ENCODE assay signal across 8 cellular contexts in genomic region chr17:78884148-78884870, GRCh38. TPM values are rescaled to one million over a fixed set of nuclear protein-coding genes. Genes with fewer than 3 reads are reported as not detected.
A peak's percentile ranks its signal among the peaks of the same experiment; 100 is the strongest.
DNase-seq lines count a peak whose midpoint lies in the region; ATAC-seq, FAIRE-seq and TF ChIP-seq lines count a peak whose summit lies in the region.

No MANE protein-coding gene starts in this region.

- H3K27me3 Mint-ChIP-seq in effector memory CD8-positive, alpha-beta T cell = peaks cover 42 to 71% of the 10 kb centered on the region in 2 donors

- TF ChIP-seq POLR2A in GM12892 (IDR thresholded peaks at IDR 0.05; ENCODE audit: low read depth, low read length) = no peak

- H3K36me3 ChIP-seq in duodenal mucosa (ENCODE audit: control insufficient read depth in 1 of 2, insufficient read depth in 2 of 2, low read length in 2 of 2) (no peaks in the 10 kb centered on the region), mesodermal cell (ENCODE audit: control insufficient read depth, insufficient read depth, low read length) (peaks cover 6% of the 10 kb centered on the region), thoracic aorta (no peaks in the 10 kb centered on the region)

- H3K4me1 Mint-ChIP-seq in effector memory CD8-positive, alpha-beta T cell (ENCODE audit: low read depth in 2 of 2) = peaks cover under 1 to 7% of the 10 kb centered on the region in 2 donors

- no peak for FAIRE-seq in GM12892 (lab: Jason Lieb, UNC)

- H3K4me3 ChIP-seq in duodenal mucosa (ENCODE audit: low read depth in 1 of 2, low read length in 2 of 2) (peak overlapping the region; percentile 16 to 32), mesodermal cell (ENCODE audit: extremely low read depth, insufficient read depth, low read length, poor library complexity, severe bottlenecking) (no peak overlapping the region), thoracic aorta (peak overlapping the region; percentile 59)

- peaks cover 37 to 40% of the 10 kb centered on the region in 2 donors for H3K4me1 ChIP-seq in duodenal mucosa (ENCODE audit: control insufficient read depth in 1 of 2, insufficient read depth in 2 of 2, low read length in 2 of 2)
- H3K4me1 ChIP-seq in mesodermal cell (ENCODE audit: control insufficient read depth, insufficient read depth, low read length, poor library complexity, severe bottlenecking) = peaks cover 50% of the 10 kb centered on the region
- H3K4me1 ChIP-seq in thoracic aorta (ENCODE audit: control insufficient read depth in 1 of 2, low read depth in 2 of 2) = peaks cover 45 to 78% of the 10 kb centered on the region in 2 donors

- DNase-seq in LHCN-M2 (ENCODE audit: low read depth) (peak; percentile 41), thoracic aorta (ENCODE audit: low spot score) (no peak), NCI-H526 treated with DMSO at 0.1 percent for 48 hours (lab: John Stamatoyannopoulos, UW) (no peak), GM12892 (ENCODE audit: insufficient read length) (no peak)
- no peak for DNase-seq in effector memory CD8-positive, alpha-beta T cell

- no peak overlapping the region for H3K27ac Mint-ChIP-seq in effector memory CD8-positive, alpha-beta T cell

- WGBS in mesodermal cell (ENCODE audit: insufficient coverage in 2 of 2), 2 experiments = 42 to 56% methylated on average over 13 to 18 of the region's 21 CpGs

- no peaks in the 10 kb centered on the region for H3K9me3 Mint-ChIP-seq in effector memory CD8-positive, alpha-beta T cell

- H3K9me3 ChIP-seq in duodenal mucosa (ENCODE audit: control insufficient read depth in 1 of 2, low read length in 2 of 2) (no peaks in the 10 kb centered on the region), mesodermal cell (ENCODE audit: control insufficient read depth, low read length) (no peaks in the 10 kb centered on the region), thoracic aorta (no peaks in the 10 kb centered on the region)

- H3K4me3 Mint-ChIP-seq in effector memory CD8-positive, alpha-beta T cell = no peak overlapping the region

- no peak for ATAC-seq in thoracic aorta (ENCODE audit: insufficient number of reproducible peaks, low FRiP score, low read depth)
- ATAC-seq in HG03039 (IDR thresholded peaks at IDR 0.05; ENCODE audit: unreplicated experiment) = no peak
- no peak for ATAC-seq in effector memory CD8-positive, alpha-beta T cell (replicated peaks)

- peak overlapping the region in 1 of 2 donors; percentile 47 for H3K9ac ChIP-seq in duodenal mucosa (ENCODE audit: low read depth in 1 of 2, low read length in 2 of 2)

- H3K27me3 ChIP-seq in duodenal mucosa (ENCODE audit: control insufficient read depth in 1 of 2, insufficient read depth in 2 of 2, low read length in 2 of 2) = no peaks in the 10 kb centered on the region
- no peaks in the 10 kb centered on the region for H3K27me3 ChIP-seq in thoracic aorta (replicated peaks; ENCODE audit: insufficient read depth)

- no peak for TF ChIP-seq CTCF in thoracic aorta (IDR thresholded peaks at IDR 0.05)

- H3K36me3 Mint-ChIP-seq in effector memory CD8-positive, alpha-beta T cell (ENCODE audit: insufficient read depth) = no peaks in the 10 kb centered on the region

- H3K27ac ChIP-seq in duodenal mucosa (ENCODE audit: low read depth, low read length) = peak overlapping the region; percentile 74
- H3K27ac ChIP-seq in mesodermal cell (ENCODE audit: low read depth, low read length, severe bottlenecking) = peak overlapping the region; percentile 100
- peak overlapping the region; percentile 87 to 91 for H3K27ac ChIP-seq in thoracic aorta

RNA-seq across cellular contexts. Expression of gene CEP295NL, which starts 18.7 kb away (rescaled TPM):
- total RNA-seq in LHCN-M2 (2014; rRNA removed) = 0.17 and 0.32 TPM in 2 replicates
- 0.24 TPM for polyA plus RNA-seq in LHCN-M2 (2012)
- polyA plus RNA-seq in mesodermal cell (2013, experiment 1 of 2) = 0.33 TPM
- 0.40 TPM for polyA plus RNA-seq in mesodermal cell (2013, experiment 2 of 2)
- total RNA-seq in thoracic aorta = 10 to 100 TPM in 1 of 2 donors, 1 to 10 TPM in 1; 6.8 to 13.0 TPM
- not detected for polyA plus RNA-seq in GM12892 (2012; ENCODE audit: missing spikeins)

RNA-seq across cellular contexts. Expression of gene TIMP2, which starts 40.9 kb away (rescaled TPM):
- total RNA-seq in LHCN-M2 (2014; rRNA removed) (94.7 and 127 TPM in 2 replicates), thoracic aorta (100 to 1,000 TPM; 475 to 619 TPM)
- 273 TPM for polyA plus RNA-seq in LHCN-M2 (2012)
- polyA plus RNA-seq in mesodermal cell (2013, experiment 1 of 2) = 79.6 TPM
- polyA plus RNA-seq in mesodermal cell (2013, experiment 2 of 2) = 74.1 TPM
- not detected for polyA plus RNA-seq in GM12892 (2012; ENCODE audit: missing spikeins)

RNA-seq across cellular contexts. Expression of gene USP36, which starts 43.7 kb away (rescaled TPM):
- total RNA-seq in LHCN-M2 (2014; rRNA removed) = 21.4 and 21.6 TPM in 2 replicates
- polyA plus RNA-seq in LHCN-M2 (2012) = 18.9 TPM
- polyA plus RNA-seq in mesodermal cell (2013, experiment 1 of 2) = 20.2 TPM
- 19.1 TPM for polyA plus RNA-seq in mesodermal cell (2013, experiment 2 of 2)
- total RNA-seq in thoracic aorta = 10 to 100 TPM; 40.3 to 95.9 TPM
- 38.1 TPM for polyA plus RNA-seq in GM12892 (2012; ENCODE audit: missing spikeins)
